Comparison of ENCODE assay signal across 8 cellular contexts in genomic region chr12:13044002-13044858, GRCh38. TPM values are rescaled to one million over a fixed set of nuclear protein-coding genes. Genes with fewer than 3 reads are reported as not detected.
A peak's percentile ranks its signal among the peaks of the same experiment; 100 is the strongest.
DNase-seq lines count a peak whose midpoint lies in the region; ATAC-seq, FAIRE-seq and TF ChIP-seq lines count a peak whose summit lies in the region.

Gene FAM234B (plus strand): TSS chr12:13044381. CDS start chr12:13044404, 23 bp downstream.

- CTCF ChIA-PET in Calu3 (lab: Charles Lee) = interaction anchor here (0.6 to 1.5 kb wide), 2 partner anchors 39 to 767 kb away, joined by 5 to 7 read pairs; no protein-coding TSS in a partner anchor
- CTCF ChIA-PET in Panc1 (lab: Charles Lee) = interaction anchor here (0.6 kb wide), 1 partner anchor 212 kb away, joined by 3 read pairs; no protein-coding TSS in a partner anchor

- peaks cover 11% of the 10 kb centered on the region for H3K36me3 Mint-ChIP-seq in Calu3 (ENCODE audit: insufficient read depth, unreplicated experiment)
- H3K36me3 Mint-ChIP-seq in stimulated activated naive CD8-positive, alpha-beta T cell treated with anti-CD3 and anti-CD28 coated beads, Interleukin-15, Interleukin-2, amounts not matched to agents 100 ng/mL and 50 ng/mL, for 24 hours (ENCODE audit: low read depth) = no peaks in the 10 kb centered on the region

- H2AFZ ChIP-seq in neural cell (ENCODE audit: low read depth, low read length) = peak within 1 kb of the TSS; percentile 59

- H3K4me3 Mint-ChIP-seq in Calu3 (ENCODE audit: low read depth, unreplicated experiment) = peak within 1 kb of the TSS; percentile 80
- peak within 1 kb of the TSS; percentile 86 for H3K4me3 Mint-ChIP-seq in stimulated activated naive CD8-positive, alpha-beta T cell treated with anti-CD3 and anti-CD28 coated beads, Interleukin-15, Interleukin-2, amounts not matched to agents 100 ng/mL and 50 ng/mL, for 24 hours

- no peaks in the 10 kb centered on the region for H3K27me3 ChIP-seq in Panc1 (ENCODE audit: control insufficient read depth, insufficient read depth, low read length)
- H3K27me3 ChIP-seq in neural cell (ENCODE audit: insufficient read depth, low read depth, low read length) = no peaks in the 10 kb centered on the region

- BruUV-seq in Calu3 (replicated peaks; lab: Mats Ljungman, UMichigan) = no TSS peak
- BruUV-seq in Panc1 (replicated peaks; lab: Mats Ljungman, UMichigan) = no TSS peak

- no peaks in the 10 kb centered on the region for H3F3A ChIP-seq in neural cell (ENCODE audit: insufficient read depth, low read length, poor library complexity, severe bottlenecking)

- H3K27ac Mint-ChIP-seq in Calu3 (ENCODE audit: unreplicated experiment) = no peak within 1 kb of the TSS
- H3K27ac Mint-ChIP-seq in stimulated activated naive CD8-positive, alpha-beta T cell treated with anti-CD3 and anti-CD28 coated beads, Interleukin-15, Interleukin-2, amounts not matched to agents 100 ng/mL and 50 ng/mL, for 24 hours = peak within 1 kb of the TSS; percentile 64

- no peaks in the 10 kb centered on the region for H3K4me1 Mint-ChIP-seq in Calu3 (ENCODE audit: low read depth, unreplicated experiment)
- peaks cover 20% of the 10 kb centered on the region for H3K4me1 Mint-ChIP-seq in stimulated activated naive CD8-positive, alpha-beta T cell treated with anti-CD3 and anti-CD28 coated beads, Interleukin-15, Interleukin-2, amounts not matched to agents 100 ng/mL and 50 ng/mL, for 24 hours (ENCODE audit: low read depth)

- intact Hi-C loops in Calu3 (cut with micrococcal nuclease; ENCODE audit: unreplicated experiment) = no loop called here
- intact Hi-C loops in Panc1 (cut with micrococcal nuclease; ENCODE audit: unreplicated experiment) = no loop called here

- peak within 1 kb of the TSS; percentile 77 for H3K9ac ChIP-seq in neural cell (ENCODE audit: low read length)

- no peak for TF ChIP-seq EP300 in neural cell (conservative IDR thresholded peaks at IDR 0.05; ENCODE audit: poor library complexity, severe bottlenecking)

- H3K9me2 ChIP-seq in neural cell (ENCODE audit: insufficient read depth, low read length) = no peaks in the 10 kb centered on the region

- in situ Hi-C loops in Panc1 (cut with HindIII; ENCODE audit: low pct_unique_long_range_greater_than_20kb, low sequenced_read_pairs) = no loop called here

- H3K9me3 Mint-ChIP-seq in Calu3 (ENCODE audit: low read depth, unreplicated experiment) = no peaks in the 10 kb centered on the region
- H3K9me3 Mint-ChIP-seq in stimulated activated naive CD8-positive, alpha-beta T cell treated with anti-CD3 and anti-CD28 coated beads, Interleukin-15, Interleukin-2, amounts not matched to agents 100 ng/mL and 50 ng/mL, for 24 hours = no peaks in the 10 kb centered on the region

- no peak for TF ChIP-seq CTCF in Calu3 (IDR thresholded peaks at IDR 0.05; ENCODE audit: unreplicated experiment)
- TF ChIP-seq CTCF in Panc1 (IDR thresholded peaks at IDR 0.05) = peak; percentile 40
- TF ChIP-seq CTCF in foreskin fibroblast (IDR thresholded peaks at IDR 0.05; ENCODE audit: low read depth, low read length) = no peak
- TF ChIP-seq CTCF in neural cell (IDR thresholded peaks at IDR 0.05; ENCODE audit: poor library complexity, severe bottlenecking) = peak; percentile 71

- peak within 1 kb of the TSS; percentile 71 for H3K4me2 ChIP-seq in neural cell (ENCODE audit: low read length)

- H3K27me3 Mint-ChIP-seq in Calu3 (ENCODE audit: unreplicated experiment) = peaks cover 48% of the 10 kb centered on the region
- no peaks in the 10 kb centered on the region for H3K27me3 Mint-ChIP-seq in stimulated activated naive CD8-positive, alpha-beta T cell treated with anti-CD3 and anti-CD28 coated beads, Interleukin-15, Interleukin-2, amounts not matched to agents 100 ng/mL and 50 ng/mL, for 24 hours

- peak; percentile 81 for DNase-seq in Calu3
- peak; percentile 69 for DNase-seq in HTR-8/SVneo (ENCODE audit: insufficient read length, low spot score)
- DNase-seq in Panc1 (ENCODE audit: low read depth, low spot score) = no peak
- DNase-seq in activated effector memory CD4-positive, alpha-beta T cell treated with Interleukin-2 at 50 U/mL for 16 hours = peak; percentile 59
- DNase-seq in foreskin fibroblast = peak; percentile 65 to 88

- POLR2A ChIA-PET in Panc1 (lab: Charles Lee) = no interaction called here

- H3K27ac ChIP-seq in Panc1 (ENCODE audit: low read length) = 0 out of 2 replicates have a peak within 1 kb of the TSS, but pooled peaks have one; percentile 21
- peak within 1 kb of the TSS; percentile 33 for H3K27ac ChIP-seq in neural cell (ENCODE audit: low read length)

- ATAC-seq in GM19467 (IDR thresholded peaks at IDR 0.05; ENCODE audit: unreplicated experiment) = peak; percentile 81
- peak; percentile 98 for ATAC-seq in Panc1

- H3K36me3 ChIP-seq in Panc1 (ENCODE audit: control insufficient read depth, insufficient read depth, low read length) = no peaks in the 10 kb centered on the region
- no peaks in the 10 kb centered on the region for H3K36me3 ChIP-seq in neural cell (ENCODE audit: insufficient read depth, low read length)

- H4K20me1 ChIP-seq in neural cell (ENCODE audit: insufficient read depth) = no peaks in the 10 kb centered on the region

- FAIRE-seq in HTR-8/SVneo (lab: Jason Lieb, UNC) = no peak

- no peak for TF ChIP-seq RAD21 in neural cell (conservative IDR thresholded peaks at IDR 0.05)

- H3K9me3 ChIP-seq in Panc1 (ENCODE audit: control insufficient read depth, insufficient read depth, low read depth, low read length) (no peaks in the 10 kb centered on the region), neural cell (ENCODE audit: low read length) (no peaks in the 10 kb centered on the region)

- H3K4me3 ChIP-seq in Panc1 (ENCODE audit: low read depth in 2 of 2, low read length in 2 of 2) (peak within 1 kb of the TSS; percentile 73 to 93), foreskin fibroblast (ENCODE audit: low read depth in 1 of 2, low read length in 2 of 2) (peak within 1 kb of the TSS; percentile 86 to 95), neural cell (ENCODE audit: low read length) (peak within 1 kb of the TSS; percentile 99)

- no peaks in the 10 kb centered on the region for H3K4me1 ChIP-seq in Panc1 (ENCODE audit: control insufficient read depth, insufficient read depth, low read length)

- H3K79me2 ChIP-seq in neural cell (replicated peaks; ENCODE audit: insufficient read depth, low read length) = peaks cover 6% of the 10 kb centered on the region

TF ChIP-seq in neural cell, 6 proteins besides CTCF, POLR2A, EP300 and RAD21:
- TF ChIP-seq TAF1 (IDR thresholded peaks at IDR 0.05; ENCODE audit: low read depth) (peak; percentile 88), SMC3 (conservative IDR thresholded peaks at IDR 0.05; ENCODE audit: poor library complexity) (peak; percentile 72), REST (IDR thresholded peaks at IDR 0.05; ENCODE audit: borderline replicate concordance) (peak; percentile 79), MXI1 (conservative IDR thresholded peaks at IDR 0.05; ENCODE audit: poor library complexity, severe bottlenecking) (peak; percentile 92), POLR2AphosphoS5 (IDR thresholded peaks at IDR 0.05) (peak; percentile 53), EZH2 (IDR thresholded peaks at IDR 0.05; ENCODE audit: borderline replicate concordance, insufficient read depth, low read length, poor library complexity, severe bottlenecking) (no peak)

RNA-seq across cellular contexts. Expression of gene FAM234B, which starts in this region (rescaled TPM):
- total RNA-seq in Calu3 (2022) = 2.7 and 3.6 TPM in 2 replicates
- 5.4 TPM for total RNA-seq in Panc1 (2021; ENCODE audit: unreplicated experiment)
- polyA plus RNA-seq in Panc1 (2012; ENCODE audit: insufficient read length) = 4.4 TPM
- 20.5 and 21.1 TPM in 2 replicates for polyA plus RNA-seq in neural cell
- polyA minus RNA-seq in neural cell = 47.2 and 50.5 TPM in 2 replicates

Comparison
In these comparisons a context has a peak if more than half of its experiments do, and no peak if none do; other contexts are left out.
1. CTCF ChIP-seq: peak in Panc1 (single experiment) and neural cell (single experiment); none in Calu3 (single experiment) and foreskin fibroblast (single experiment).
2. Peak in every context shown above with its lines, with median percentiles within 50 percentile points of each other: H3K4me3 ChIP-seq.